In the genomic region with DNA sequence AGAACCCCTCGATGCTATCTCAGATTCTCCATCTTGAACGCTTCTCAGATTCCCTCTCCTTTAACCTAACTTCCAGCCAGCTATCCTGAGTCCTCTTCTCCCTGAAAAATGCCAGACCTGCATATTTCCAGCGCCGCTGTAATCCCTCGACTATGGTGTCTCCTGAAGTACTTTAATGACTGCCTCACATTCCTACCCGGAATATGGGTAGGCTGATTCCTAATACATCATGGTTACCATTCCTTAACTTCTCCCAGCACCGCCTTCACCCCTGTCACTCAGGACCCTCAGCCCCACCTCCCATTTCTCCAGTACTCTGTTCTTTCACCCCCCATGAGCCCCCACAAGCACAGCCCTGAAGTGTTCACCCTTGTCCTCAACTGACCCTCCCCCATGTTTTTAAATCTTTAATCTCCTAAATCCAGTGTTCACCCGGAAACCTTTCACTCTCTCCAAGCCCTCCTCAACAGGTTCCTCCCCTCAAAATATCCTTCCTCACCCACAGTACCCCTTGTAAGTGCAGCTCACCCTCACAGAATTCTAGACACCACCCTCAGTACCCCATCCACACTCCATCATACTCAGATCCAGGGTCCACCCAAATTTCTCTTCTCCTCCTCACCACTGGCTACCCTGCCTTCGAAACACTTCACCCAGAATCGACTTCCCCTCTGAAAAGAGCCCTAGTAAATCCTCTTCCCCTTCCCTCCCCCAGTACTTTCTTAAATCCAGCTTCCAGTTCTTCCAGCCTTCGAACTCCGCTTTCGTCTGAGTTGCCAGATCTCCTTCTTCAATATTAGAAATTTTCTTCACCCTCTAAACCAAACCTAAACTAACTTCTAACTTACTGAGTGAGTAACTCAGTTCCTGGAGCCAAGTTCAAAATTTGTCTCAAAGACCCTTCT, we compare ENCODE assay signal across 8 cellular contexts. TPM values are rescaled to one million over a fixed set of nuclear protein-coding genes. Genes with fewer than 3 reads are reported as not detected.
A peak's percentile ranks its signal among the peaks of the same experiment; 100 is the strongest.
DNase-seq lines count a peak whose midpoint lies in the region; ATAC-seq and TF ChIP-seq lines count a peak whose summit lies in the region.

No MANE protein-coding gene starts in this region.

- H3K4me3 ChIP-seq in SK-N-SH (ENCODE audit: low read depth in 2 of 2, low read length in 1 of 2): peak overlapping the region; percentile 85 to 95
- H3K4me3 ChIP-seq in esophagus squamous epithelium: peak overlapping the region; percentile 68 to 95 (median 83)
- H3K4me3 ChIP-seq in neuronal stem cell (ENCODE audit: low read length in 2 of 2): peak overlapping the region; percentile 88 to 97

- H3K18ac ChIP-seq in neuronal stem cell (ENCODE audit: low read length): no peak overlapping the region

- no peak for TF ChIP-seq RAD21 in SK-N-SH (IDR thresholded peaks at IDR 0.05; ENCODE audit: low read length)

- no peak overlapping the region for H2BK12ac ChIP-seq in neuronal stem cell (ENCODE audit: low read length)

- no peaks in the 10 kb centered on the region for H3F3A ChIP-seq in SK-N-SH (replicated peaks; ENCODE audit: insufficient read depth)

- no peak for ATAC-seq in HG03565 (IDR thresholded peaks at IDR 0.05; ENCODE audit: unreplicated experiment)

- H3K27me3 ChIP-seq in SK-N-SH (ENCODE audit: insufficient read depth) (no peaks in the 10 kb centered on the region), esophagus squamous epithelium (no peaks in the 10 kb centered on the region), neuronal stem cell (ENCODE audit: control insufficient read depth in 3 of 3, insufficient read depth in 3 of 3, low read depth in 1 of 3, low read length in 3 of 3) (peaks cover 0 to 6% (median 0%) of the 10 kb centered on the region in 3 experiments)

- peak overlapping the region; percentile 56; the same call in 1 of the 2 replicates for H2AFZ ChIP-seq in SK-N-SH (ENCODE audit: low read depth)
- H2AFZ ChIP-seq in neuronal stem cell (ENCODE audit: low read length): peak overlapping the region; percentile 95

- DNase-seq in NCI-H146 treated with DMSO at 0.1 percent for 48 hours (lab: John Stamatoyannopoulos, UW; ENCODE audit: unreplicated experiment) (peak; percentile 1), NCI-H146 (lab: John Stamatoyannopoulos, UW) (no peak), SK-N-SH (peak; percentile 28), esophagus squamous epithelium (lab: John Stamatoyannopoulos, UW) (no peak), neuronal stem cell (ENCODE audit: low spot score) (no peak)
- DNase-seq in stimulated activated CD4-positive, alpha-beta T cell treated with anti-CD3 and anti-CD28 coated beads, Interleukin-2, amount 100 ng/mL, for 48 hours: no peak
- DNase-seq in NK-92 treated with Interleukin-12 subunit alpha and Interleukin-12 subunit beta, amount 100 ng/mL, for 24 hours (lab: John Stamatoyannopoulos, UW): no peak

- WGBS in SK-N-SH (ENCODE audit: low lambda C conversion rate): 38% methylated on average over 13 of the region's 13 CpGs
- WGBS in esophagus squamous epithelium, 2 donors: 23 to 28% methylated on average over 13 of the region's 13 CpGs
- no CpG with 5 or more reads among the region's 13 CpGs for WGBS in neuronal stem cell (ENCODE audit: extremely low coverage in 2 of 2, insufficient read length in 2 of 2, insufficient replicate concordance in 1 of 2), 2 donors

- no peak overlapping the region for H3K4ac ChIP-seq in neuronal stem cell (ENCODE audit: low read length)

- peaks cover 3 to 20% of the 10 kb centered on the region in 2 experiments for H3K36me3 ChIP-seq in SK-N-SH (replicated peaks in 1 of 2; ENCODE audit: control insufficient read depth in 1 of 2, insufficient read depth in 2 of 2, low read length in 1 of 2)
- peaks cover 0 to 22% (median 2%) of the 10 kb centered on the region in 3 donors for H3K36me3 ChIP-seq in esophagus squamous epithelium
- H3K36me3 ChIP-seq in neuronal stem cell (replicated peaks in 1 of 2; ENCODE audit: control insufficient read depth in 2 of 2, insufficient read depth in 2 of 2, low read length in 2 of 2): peaks cover 8 to 21% of the 10 kb centered on the region in 2 donors

- TF ChIP-seq POLR2A in esophagus squamous epithelium (IDR thresholded peaks at IDR 0.05): no peak

- no peak overlapping the region for H2BK120ac ChIP-seq in neuronal stem cell (ENCODE audit: low read depth, low read length)

- intact Hi-C loops in esophagus squamous epithelium (cut with DNase I): no loop called here

- no peak overlapping the region for H3K14ac ChIP-seq in neuronal stem cell (ENCODE audit: low read length)

- H3K4me1 ChIP-seq in SK-N-SH (ENCODE audit: control insufficient read depth in 1 of 2, insufficient read depth in 2 of 2, low read depth in 1 of 2, low read length in 1 of 2) (peaks cover 9 to 17% of the 10 kb centered on the region in 2 experiments; a peak in 3 of 4 replicates), esophagus squamous epithelium (peaks cover 23 to 68% (median 26%) of the 10 kb centered on the region in 3 donors), neuronal stem cell (ENCODE audit: control insufficient read depth in 2 of 2, insufficient read depth in 1 of 2, low read depth in 1 of 2, low read length in 2 of 2) (peaks cover 5 to 12% of the 10 kb centered on the region in 2 donors)

- POLR2A ChIA-PET in SK-N-SH (lab: Yijun Ruan, JAX): interaction anchor here (0.9 kb wide), 1 partner anchor 22 kb away, joined by 3 read pairs; no protein-coding TSS in a partner anchor

- TF ChIP-seq CTCF in SK-N-SH (IDR thresholded peaks at IDR 0.05) (no peak), esophagus squamous epithelium (IDR thresholded peaks at IDR 0.05) (no peak)

- H3K9me2 ChIP-seq in SK-N-SH: no peaks in the 10 kb centered on the region

- no peak overlapping the region for H2BK5ac ChIP-seq in neuronal stem cell (ENCODE audit: low read length)

- no peaks in the 10 kb centered on the region for H3K9me3 ChIP-seq in SK-N-SH
- no peaks in the 10 kb centered on the region for H3K9me3 ChIP-seq in esophagus squamous epithelium
- no peaks in the 10 kb centered on the region for H3K9me3 ChIP-seq in neuronal stem cell (replicated peaks in 1 of 2; ENCODE audit: control insufficient read depth in 2 of 2, insufficient read depth in 1 of 2, low read depth in 1 of 2, low read length in 2 of 2)

- peaks cover 6% of the 10 kb centered on the region for H3K79me1 ChIP-seq in neuronal stem cell (ENCODE audit: low read depth, low read length)

- CTCF ChIA-PET in SK-N-SH (lab: Yijun Ruan, JAX): interaction anchor here (3.3 kb wide), 1 partner anchor 12 kb away, joined by 23 read pairs; no protein-coding TSS in a partner anchor

- TF ChIP-seq EP300 in SK-N-SH (IDR thresholded peaks at IDR 0.05; ENCODE audit: borderline replicate concordance in 1 of 2, low read depth in 1 of 2, low read length in 1 of 2): no peak

- H2BK15ac ChIP-seq in neuronal stem cell (ENCODE audit: low read length): no peak overlapping the region

- H3K4me2 ChIP-seq in SK-N-SH: peak overlapping the region; percentile 93
- peak overlapping the region; percentile 88 for H3K4me2 ChIP-seq in neuronal stem cell (ENCODE audit: insufficient read depth, low read length, poor library complexity, severe bottlenecking)

- H4K8ac ChIP-seq in neuronal stem cell (ENCODE audit: low read depth, low read length): no peak overlapping the region

- H3K27ac ChIP-seq in SK-N-SH (ENCODE audit: low read depth in 2 of 2, low read length in 1 of 2): peak overlapping the region; percentile 70 to 87; a peak in 3 of 4 replicates
- H3K27ac ChIP-seq in esophagus squamous epithelium: peak overlapping the region; percentile 88 to 99 (median 97)
- H3K27ac ChIP-seq in neuronal stem cell (replicated peaks; ENCODE audit: low read length): no peak overlapping the region

- H4K91ac ChIP-seq in neuronal stem cell (ENCODE audit: low read depth, low read length, poor library complexity): no peak overlapping the region

- no peak overlapping the region for H3K23ac ChIP-seq in neuronal stem cell (ENCODE audit: low read depth, low read length, poor library complexity)

- H3K9ac ChIP-seq in SK-N-SH (peak overlapping the region; percentile 85), neuronal stem cell (ENCODE audit: low read depth, low read length, poor library complexity) (peak overlapping the region; percentile 98)

- no peak overlapping the region for H2AK5ac ChIP-seq in neuronal stem cell (ENCODE audit: low read depth, low read length)

- peaks cover 21% of the 10 kb centered on the region; the same call in 1 of the 2 replicates for H3K79me2 ChIP-seq in SK-N-SH (ENCODE audit: insufficient read depth)

- no peaks in the 10 kb centered on the region for H4K20me1 ChIP-seq in SK-N-SH (ENCODE audit: insufficient read depth)

TF ChIP-seq in SK-N-SH, 30 proteins besides CTCF, POLR2A, EP300 and RAD21 (continues in another document):
- TF ChIP-seq, protein P1, sequence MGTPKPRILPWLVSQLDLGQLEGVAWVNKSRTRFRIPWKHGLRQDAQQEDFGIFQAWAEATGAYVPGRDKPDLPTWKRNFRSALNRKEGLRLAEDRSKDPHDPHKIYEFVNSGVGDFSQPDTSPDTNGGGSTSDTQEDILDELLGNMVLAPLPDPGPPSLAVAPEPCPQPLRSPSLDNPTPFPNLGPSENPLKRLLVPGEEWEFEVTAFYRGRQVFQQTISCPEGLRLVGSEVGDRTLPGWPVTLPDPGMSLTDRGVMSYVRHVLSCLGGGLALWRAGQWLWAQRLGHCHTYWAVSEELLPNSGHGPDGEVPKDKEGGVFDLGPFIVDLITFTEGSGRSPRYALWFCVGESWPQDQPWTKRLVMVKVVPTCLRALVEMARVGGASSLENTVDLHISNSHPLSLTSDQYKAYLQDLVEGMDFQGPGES (IDR thresholded peaks at IDR 0.05; ENCODE audit: low read depth, low read length): no peak

RNA-seq across cellular contexts. Expression of a gene that starts 0.9 kb away (rescaled TPM):
- polyA plus RNA-seq in SK-N-SH (2012; rRNA removed): 18.6 and 21.3 TPM in 2 replicates
- polyA plus RNA-seq in SK-N-SH (2012; cell fraction: cytosol; rRNA removed): 14.1 and 18.5 TPM in 2 replicates
- polyA plus RNA-seq in SK-N-SH (2012; cell fraction: nucleus; rRNA removed): 7.5 and 10.6 TPM in 2 replicates
- 10 to 100 TPM; 20.0 to 37.3 (median 27.1) TPM for total RNA-seq in esophagus squamous epithelium
- 13.9 TPM for polyA plus RNA-seq in neuronal stem cell (2013, experiment 1 of 2)
- 14.2 TPM for polyA plus RNA-seq in neuronal stem cell (2013, experiment 2 of 2)

RNA-seq across cellular contexts. Expression of a gene that starts 22.9 kb away (rescaled TPM):
- 69.0 and 77.0 TPM in 2 replicates for polyA plus RNA-seq in SK-N-SH (2012; rRNA removed)
- polyA plus RNA-seq in SK-N-SH (2012; cell fraction: cytosol; rRNA removed): 63.3 and 64.2 TPM in 2 replicates
- polyA plus RNA-seq in SK-N-SH (2012; cell fraction: nucleus; rRNA removed): 77.6 and 114 TPM in 2 replicates
- total RNA-seq in esophagus squamous epithelium: 10 to 100 TPM; 18.7 to 42.9 (median 26.0) TPM
- 86.8 TPM for polyA plus RNA-seq in neuronal stem cell (2013, experiment 1 of 2)
- 85.5 TPM for polyA plus RNA-seq in neuronal stem cell (2013, experiment 2 of 2)

RNA-seq across cellular contexts. Expression of a gene that starts 40.8 kb away (rescaled TPM):
- polyA plus RNA-seq in SK-N-SH (2012; rRNA removed): 26.5 and 31.1 TPM in 2 replicates
- polyA plus RNA-seq in SK-N-SH (2012; cell fraction: cytosol; rRNA removed): 48.1 and 71.8 TPM in 2 replicates
- 2.6 and 5.8 TPM in 2 replicates for polyA plus RNA-seq in SK-N-SH (2012; cell fraction: nucleus; rRNA removed)
- total RNA-seq in esophagus squamous epithelium: 10 to 100 TPM; 27.6 to 52.7 (median 41.8) TPM
- 141 TPM for polyA plus RNA-seq in neuronal stem cell (2013, experiment 1 of 2)
- 139 TPM for polyA plus RNA-seq in neuronal stem cell (2013, experiment 2 of 2)

RNA-seq across cellular contexts. Expression of a gene that starts 55.1 kb away (rescaled TPM):
- polyA plus RNA-seq in SK-N-SH (2012; rRNA removed): not detected in 2 replicates
- not detected in 2 replicates for polyA plus RNA-seq in SK-N-SH (2012; cell fraction: cytosol; rRNA removed)
- 0.02 and 0.04 TPM in 2 replicates for polyA plus RNA-seq in SK-N-SH (2012; cell fraction: nucleus; rRNA removed)
- under 1 TPM in 1 of 4 donors, not detected in 3; 0.57 TPM for total RNA-seq in esophagus squamous epithelium
- not detected for polyA plus RNA-seq in neuronal stem cell (2013, experiment 1 of 2)
- not detected for polyA plus RNA-seq in neuronal stem cell (2013, experiment 2 of 2)

Comparison
In these comparisons a context has a peak if more than half of its experiments do, and no peak if none do; other contexts are left out.
1. DNase-seq: peak in NCI-H146 treated with DMSO at 0.1 percent for 48 hours (single experiment) and SK-N-SH (single experiment); none in NCI-H146 (single experiment), esophagus squamous epithelium (single experiment), neuronal stem cell (single experiment), stimulated activated CD4-positive, alpha-beta T cell treated with anti-CD3 and anti-CD28 coated beads, Interleukin-2, amount 100 ng/mL, for 48 hours (0 of 2) and NK-92 treated with Interleukin-12 subunit alpha and Interleukin-12 subunit beta, amount 100 ng/mL, for 24 hours (single experiment).
2. Peak in every context shown above with its lines, with median percentiles within 50 percentile points of each other: H3K4me3 ChIP-seq.